ENCODE assay signal across 1 cellular context in genomic region chr19:48735031-48735615, GRCh38.
TF ChIP-seq lines count a peak whose summit lies in the region.

No MANE protein-coding gene starts in this region.

TF ChIP-seq in K562, 482 proteins besides CTCF, POLR2A, EP300 and RAD21:
- TF ChIP-seq TCF7L2 (IDR thresholded peaks at IDR 0.05; ENCODE audit: low read depth, low read length): no peak
- TF ChIP-seq SIX5 (IDR thresholded peaks at IDR 0.05; ENCODE audit: borderline replicate concordance in 1 of 2, insufficient read depth in 1 of 2, low read depth in 1 of 2, low read length in 2 of 2): peak; percentile 26 to 46; a peak in 2 of 4 replicates
- no peak for TF ChIP-seq CTBP1 (IDR thresholded peaks at IDR 0.05; ENCODE audit: borderline replicate concordance)
- no peak for TF ChIP-seq CCNT2 (IDR thresholded peaks at IDR 0.05; ENCODE audit: borderline replicate concordance, extremely low read depth, insufficient read length, low read depth, low read length)
- peak; percentile 71 for TF ChIP-seq ZNF143 (CRISPR knock-in tag; IDR thresholded peaks at IDR 0.05)
- TF ChIP-seq KDM4B (IDR thresholded peaks at IDR 0.05; ENCODE audit: borderline replicate concordance in 2 of 2, low read depth in 1 of 2): no peak
- peak; percentile 73 for TF ChIP-seq HCFC1 (IDR thresholded peaks at IDR 0.05; ENCODE audit: low read depth, low read length)
- no peak for TF ChIP-seq POLR2G (IDR thresholded peaks at IDR 0.05; ENCODE audit: low read depth, low read length)
- peak; percentile 74; the same call in 1 of the 2 replicates for TF ChIP-seq ZBTB33 (CRISPR knock-in tag; IDR thresholded peaks at IDR 0.05)
